Comparison of ENCODE assay signal across 8 cellular contexts in genomic region chr4:153497988-153498967, GRCh38. TPM values are rescaled to one million over a fixed set of nuclear protein-coding genes. Genes with fewer than 3 reads are reported as not detected.
DNase-seq lines count a peak whose midpoint lies in the region; ATAC-seq and TF ChIP-seq lines count a peak whose summit lies in the region.

No MANE protein-coding gene starts in this region.

- H3K9me3 ChIP-seq in GM23248 (ENCODE audit: low read depth) (no peaks in the 10 kb centered on the region), RWPE2 (ENCODE audit: severe bottlenecking) (no peaks in the 10 kb centered on the region)

- peak overlapping the region; percentile 46 for H3K4me3 ChIP-seq in GM23248
- H3K4me3 ChIP-seq in RWPE2 (ENCODE audit: severe bottlenecking): no peak overlapping the region

- H3K9ac ChIP-seq in GM23248: peak overlapping the region; percentile 38; the same call in 1 of the 2 replicates

- DNase-seq in GM23248: peak; percentile 75
- no peak for DNase-seq in RWPE2 (ENCODE audit: low spot score)
- no peak for DNase-seq in glutamatergic neuron
- DNase-seq in stromal cell of bone marrow (ENCODE audit: low read depth): peak; percentile 28
- no peak for DNase-seq in type B pancreatic cell (ENCODE audit: extremely low spot score, unreplicated experiment)
- DNase-seq in SW480 (ENCODE audit: low spot score): no peak
- no peak for DNase-seq in COLO668 (lab: John Stamatoyannopoulos, UW; ENCODE audit: unreplicated experiment)

- peak overlapping the region; percentile 86 for H3K27ac Mint-ChIP-seq in glutamatergic neuron (ENCODE audit: unreplicated experiment)
- no peak overlapping the region for H3K27ac Mint-ChIP-seq in type B pancreatic cell

- no peaks in the 10 kb centered on the region for H4K20me1 ChIP-seq in GM23248 (ENCODE audit: insufficient read depth)

- H3K79me2 ChIP-seq in GM23248 (ENCODE audit: insufficient read depth): peaks cover 10% of the 10 kb centered on the region

- peak overlapping the region; percentile 62 for H3K4me2 ChIP-seq in GM23248 (ENCODE audit: unreplicated experiment)

- H3K27me3 Mint-ChIP-seq in glutamatergic neuron (ENCODE audit: unreplicated experiment): peaks cover 4% of the 10 kb centered on the region
- H3K27me3 Mint-ChIP-seq in type B pancreatic cell: no peaks in the 10 kb centered on the region

- H3K27me3 ChIP-seq in GM23248 (replicated peaks; ENCODE audit: insufficient read depth): no peaks in the 10 kb centered on the region
- H3K27me3 ChIP-seq in RWPE2 (ENCODE audit: insufficient read depth, poor library complexity, severe bottlenecking): no peaks in the 10 kb centered on the region

- no peaks in the 10 kb centered on the region for H3K36me3 Mint-ChIP-seq in glutamatergic neuron (ENCODE audit: unreplicated experiment)
- H3K36me3 Mint-ChIP-seq in type B pancreatic cell: peaks cover 7% of the 10 kb centered on the region

- H3K4me1 Mint-ChIP-seq in glutamatergic neuron (ENCODE audit: low read depth, unreplicated experiment): peaks cover 20% of the 10 kb centered on the region
- H3K4me1 Mint-ChIP-seq in type B pancreatic cell (ENCODE audit: unreplicated experiment): peaks cover 42% of the 10 kb centered on the region

- H3K9me2 ChIP-seq in GM23248 (ENCODE audit: insufficient read depth): no peaks in the 10 kb centered on the region

- 19 to 21% methylated on average over 9 of the region's 9 CpGs for WGBS in GM23248 (ENCODE audit: low coverage in 1 of 2, low lambda C conversion rate in 2 of 2, missing lambda C conversion rate in 2 of 2), 2 experiments

- TF ChIP-seq CTCF in RWPE2 (IDR thresholded peaks at IDR 0.05; ENCODE audit: poor library complexity, severe bottlenecking) (no peak), glutamatergic neuron (IDR thresholded peaks at IDR 0.05; ENCODE audit: partially characterized antibody, unreplicated experiment) (no peak), type B pancreatic cell (conservative IDR thresholded peaks at IDR 0.05) (no peak)

- peak overlapping the region; percentile 34 for H2AFZ ChIP-seq in GM23248

- in situ Hi-C loops in GM23248 (cut with MboI): no loop called here

- H3K27ac ChIP-seq in GM23248: peak overlapping the region; percentile 56
- H3K27ac ChIP-seq in RWPE2 (ENCODE audit: poor library complexity, severe bottlenecking): peak overlapping the region; percentile 85

- ATAC-seq in GM18505 (IDR thresholded peaks at IDR 0.05; ENCODE audit: unreplicated experiment) (peak; percentile 74), RWPE2 (ENCODE audit: low read depth) (no peak)

- peaks cover 1% of the 10 kb centered on the region for H3K9me3 Mint-ChIP-seq in glutamatergic neuron (ENCODE audit: unreplicated experiment)
- H3K9me3 Mint-ChIP-seq in type B pancreatic cell: no peaks in the 10 kb centered on the region

- peak overlapping the region; percentile 65 for H3K4me3 Mint-ChIP-seq in glutamatergic neuron (ENCODE audit: unreplicated experiment)
- no peak overlapping the region for H3K4me3 Mint-ChIP-seq in type B pancreatic cell

- H3K4me1 ChIP-seq in GM23248 (ENCODE audit: insufficient read depth) (peaks cover 39% of the 10 kb centered on the region), RWPE2 (ENCODE audit: insufficient read depth, poor library complexity, severe bottlenecking) (peaks cover 23% of the 10 kb centered on the region)

- H3K36me3 ChIP-seq in GM23248 (ENCODE audit: low read depth): no peaks in the 10 kb centered on the region
- H3K36me3 ChIP-seq in RWPE2 (ENCODE audit: low read depth): no peaks in the 10 kb centered on the region

- peaks cover 37% of the 10 kb centered on the region for H3F3A ChIP-seq in GM23248 (ENCODE audit: insufficient read depth)

- TF ChIP-seq POLR2A in GM18505 (IDR thresholded peaks at IDR 0.05; ENCODE audit: borderline replicate concordance, extremely low read depth, insufficient read depth, insufficient read length): peak; percentile 46

RNA-seq across cellular contexts. Expression of gene TMEM131L, which starts 32.1 kb away (rescaled TPM):
- total RNA-seq in GM23248 (2014; rRNA removed; shearing (Covaris generic)): 5.7 and 11.1 TPM in 2 replicates
- 8.7 and 10.2 TPM in 2 replicates for polyA plus RNA-seq in GM23248 (2016; fragmentation: Nextera tagmentation; extraction: Ambion mirVana)
- total RNA-seq in glutamatergic neuron (ENCODE audit: unreplicated experiment): 60.2 TPM
- total RNA-seq in type B pancreatic cell (ENCODE audit: low replicate concordance): 5.4 and 21.3 TPM in 2 replicates

Comparison
In these comparisons a context has a peak if more than half of its experiments do, and no peak if none do; other contexts are left out.
1. DNase-seq: peak in GM23248 (single experiment) and stromal cell of bone marrow (single experiment); none in RWPE2 (single experiment), glutamatergic neuron (single experiment), type B pancreatic cell (single experiment), SW480 (single experiment) and COLO668 (single experiment).